ENCODE assay signal across 8 cellular contexts in genomic region chr10:102399217-102400021, GRCh38. TPM values are rescaled to one million over a fixed set of nuclear protein-coding genes. Genes with fewer than 3 reads are reported as not detected.
DNase-seq lines count a peak whose midpoint lies in the region; ATAC-seq, FAIRE-seq and TF ChIP-seq lines count a peak whose summit lies in the region.

No MANE protein-coding gene starts in this region.

- POLR2A ChIA-PET in HCT116 (lab: Charles Lee): interaction anchor here (0.6 to 3.5 kb wide), 6 partner anchors 21 to 230 kb away, joined by 3 to 15 read pairs (median 6); partner anchors contain the start of genes C10orf95 and FBXL15

- TF ChIP-seq POLR2A in HCT116 (IDR thresholded peaks at IDR 0.05; ENCODE audit: borderline replicate concordance, extremely low read depth, insufficient read depth, insufficient read length): peak; percentile 67

- H3K9ac ChIP-seq in HCT116 (ENCODE audit: low read length): peak overlapping the region; percentile 81

- H3K4me3 ChIP-seq in HCT116 (replicated peaks in 1 of 2; ENCODE audit: low read depth in 1 of 2, low read length in 2 of 2): peak overlapping the region; percentile 45 to 63
- peak overlapping the region; percentile 58 to 65 for H3K4me3 ChIP-seq in right atrium auricular region

- H3K4me1 ChIP-seq in HCT116 (ENCODE audit: control insufficient read depth in 1 of 2, insufficient read depth in 2 of 2, low read length in 2 of 2) (peaks cover 21 to 73% of the 10 kb centered on the region in 2 experiments), right atrium auricular region (peaks cover 0 to 39% of the 10 kb centered on the region in 2 donors)

- peak; percentile 93 for FAIRE-seq in urothelium cell line (lab: Jason Lieb, UNC)

- BruUV-seq in HCT116 (replicated peaks; lab: Mats Ljungman, UMichigan): no TSS peak

- peaks cover 13% of the 10 kb centered on the region; the same call in 1 of the 2 replicates for H3K79me2 ChIP-seq in HCT116 (ENCODE audit: insufficient read depth, low read length)

- DNase-seq in GM10266 (ENCODE audit: extremely low spot score): peak; percentile 91
- peak; percentile 80 for DNase-seq in HCT116 (ENCODE audit: low read depth, low spot score)
- DNase-seq in NCI-H1092 (lab: John Stamatoyannopoulos, UW): peak; percentile 58
- DNase-seq in T-helper 1 cell: peak; percentile 73 to 90 (median 83)
- peak; percentile 87 for DNase-seq in right atrium auricular region (ENCODE audit: low spot score)
- DNase-seq in putamen (ENCODE audit: low spot score): peak; percentile 82
- peak; percentile 92 for DNase-seq in urothelium cell line (ENCODE audit: low spot score)

- no peaks in the 10 kb centered on the region for H3K9me2 ChIP-seq in HCT116 (ENCODE audit: insufficient read depth)

- RAD21 ChIA-PET in HCT116 (lab: Charles Lee; ENCODE audit: low non-redundant PET in 1 of 2, low total read pairs in 2 of 2, uncharacterized antibody in 2 of 2, unreplicated experiment in 2 of 2): interaction anchor here (0.7 to 2.3 kb wide), 5 partner anchors 14 to 242 kb away, joined by 3 to 8 read pairs (median 5); no protein-coding TSS in a partner anchor

- H2AFZ ChIP-seq in HCT116 (ENCODE audit: low read depth, low read length, poor library complexity, severe bottlenecking): no peak overlapping the region

- no peaks in the 10 kb centered on the region for H3K9me3 ChIP-seq in HCT116 (ENCODE audit: control insufficient read depth in 1 of 2, insufficient read depth in 1 of 2, low read depth in 1 of 2, low read length in 2 of 2)
- no peaks in the 10 kb centered on the region for H3K9me3 ChIP-seq in right atrium auricular region

- H3K27ac ChIP-seq in HCT116 (ENCODE audit: low read depth, low read length) (peak overlapping the region; percentile 52), angular gyrus (ENCODE audit: low read depth, low read length) (peak overlapping the region; percentile 73), right atrium auricular region (peak overlapping the region; percentile 92 to 93)

- peak overlapping the region; percentile 88 for H3K4me2 ChIP-seq in HCT116 (ENCODE audit: low read length)

- TF ChIP-seq RAD21 in HCT116 (IDR thresholded peaks at IDR 0.05; ENCODE audit: low read depth): no peak

- H3K36me3 ChIP-seq in HCT116 (ENCODE audit: control insufficient read depth in 1 of 2, insufficient read depth in 2 of 2, low read length in 2 of 2): peaks cover 11 to 26% of the 10 kb centered on the region in 2 experiments; a peak in 3 of 4 replicates
- H3K36me3 ChIP-seq in right atrium auricular region: peaks cover 14% of the 10 kb centered on the region

- CTCF ChIA-PET in HCT116 (lab: Charles Lee): interaction anchor here (0.6 to 9.3 kb wide), 20 partner anchors 8 to 230 kb away, joined by 3 to 154 read pairs (median 3); partner anchors contain the start of genes ACTR1A, ELOVL3 and FBXL15

- peak; percentile 99 for TF ChIP-seq CTCF in GM10266 (IDR thresholded peaks at IDR 0.05; ENCODE audit: control insufficient read depth, insufficient read depth, low read depth, missing control alignments)
- peak in 2 of 3 experiments; percentile 97 to 99; a peak in 4 of 6 replicates for TF ChIP-seq CTCF in HCT116 (IDR thresholded peaks at IDR 0.05 in 2 of 3, conservative IDR thresholded peaks at IDR 0.05 in 1 of 3; ENCODE audit: borderline replicate concordance in 1 of 3, insufficient read depth in 1 of 3, low read depth in 2 of 3, low read length in 2 of 3)
- peak; percentile 93 to 97 for TF ChIP-seq CTCF in right atrium auricular region (IDR thresholded peaks at IDR 0.05)

- H3K27me3 ChIP-seq in HCT116 (ENCODE audit: insufficient read depth, low read length): no peaks in the 10 kb centered on the region
- H3K27me3 ChIP-seq in right atrium auricular region: no peaks in the 10 kb centered on the region

- peak; percentile 75 for ATAC-seq in HCT116

- no peaks in the 10 kb centered on the region for H4K20me1 ChIP-seq in HCT116 (ENCODE audit: insufficient read depth)

- intact Hi-C loops in HCT116 (cut with micrococcal nuclease): loop anchor here (1.0 kb wide), 2 partner anchors 170 to 230 kb away; no protein-coding TSS in a partner anchor

TF ChIP-seq in HCT116, 20 proteins besides CTCF, POLR2A, EP300 and RAD21:
- TF ChIP-seq TCF7L2 (IDR thresholded peaks at IDR 0.05; ENCODE audit: borderline replicate concordance, extremely low read depth, insufficient read depth, insufficient read length): peak; percentile 32
- TF ChIP-seq REST (IDR thresholded peaks at IDR 0.05; ENCODE audit: low read depth): no peak
- TF ChIP-seq POLR2AphosphoS5 (IDR thresholded peaks at IDR 0.05; ENCODE audit: low read depth, low read length): peak; percentile 91
- no peak for TF ChIP-seq SRF (IDR thresholded peaks at IDR 0.05; ENCODE audit: low read depth)
- TF ChIP-seq ZFX (IDR thresholded peaks at IDR 0.05): peak; percentile 82; the same call in 1 of the 2 replicates
- TF ChIP-seq ZBTB33 (IDR thresholded peaks at IDR 0.05; ENCODE audit: extremely low read depth, insufficient replicate concordance, low read length): peak; percentile 58
- no peak for TF ChIP-seq MAX (IDR thresholded peaks at IDR 0.05)

RNA-seq across cellular contexts. Expression of gene NFKB2, which starts 3.9 kb away (rescaled TPM):
- 115 TPM for total RNA-seq in HCT116 (2021; ENCODE audit: unreplicated experiment)
- polyA plus RNA-seq in HCT116 (2012): 111 and 133 TPM in 2 replicates
- 10 to 100 TPM in 1 of 2 donors, 1 to 10 TPM in 1; 7.3 to 15.6 TPM for total RNA-seq in right atrium auricular region

RNA-seq across cellular contexts. Expression of gene PSD, which starts 19.2 kb away (rescaled TPM):
- total RNA-seq in HCT116 (2021; ENCODE audit: unreplicated experiment) (9.7 TPM), right atrium auricular region (1 to 10 TPM; 2.2 to 9.7 TPM)
- polyA plus RNA-seq in HCT116 (2012): 8.5 and 8.7 TPM in 2 replicates

RNA-seq across cellular contexts. Expression of gene FBXL15, which starts 21.2 kb away (rescaled TPM):
- total RNA-seq in HCT116 (2021; ENCODE audit: unreplicated experiment) (21.1 TPM), right atrium auricular region (10 to 100 TPM; 16.6 to 21.3 TPM)
- 15.8 and 19.9 TPM in 2 replicates for polyA plus RNA-seq in HCT116 (2012)

RNA-seq across cellular contexts. Expression of gene CUEDC2, which starts 33.0 kb away (rescaled TPM):
- 96.7 TPM for total RNA-seq in HCT116 (2021; ENCODE audit: unreplicated experiment)
- polyA plus RNA-seq in HCT116 (2012): 77.0 and 106 TPM in 2 replicates
- total RNA-seq in right atrium auricular region: 10 to 100 TPM; 79.1 to 87.1 TPM

RNA-seq across cellular contexts. Expression of gene C10orf95, which starts 51.9 kb away (rescaled TPM):
- 2.1 TPM for total RNA-seq in HCT116 (2021; ENCODE audit: unreplicated experiment)
- 3.8 TPM in 2 replicates for polyA plus RNA-seq in HCT116 (2012)
- total RNA-seq in right atrium auricular region: not detected

Comparison
In these comparisons a context has a peak if more than half of its experiments do, and no peak if none do; other contexts are left out.
1. Peak in every context shown above with its lines: DNase-seq, ATAC-seq, H3K4me3 ChIP-seq and H3K27ac ChIP-seq.